Comparison of ENCODE assay signal across 1 cellular context in genomic region chr5:143433680-143434079, GRCh38.
TF ChIP-seq lines count a peak whose summit lies in the region.

No MANE protein-coding gene starts in this region.

TF ChIP-seq in HCT116, 20 proteins besides CTCF, POLR2A, EP300 and RAD21 (continued from another document):
- TF ChIP-seq SIN3A (IDR thresholded peaks at IDR 0.05; ENCODE audit: low read depth) = no peak
